16 cellular contexts compared by ENCODE assay signal in the genomic region with DNA sequence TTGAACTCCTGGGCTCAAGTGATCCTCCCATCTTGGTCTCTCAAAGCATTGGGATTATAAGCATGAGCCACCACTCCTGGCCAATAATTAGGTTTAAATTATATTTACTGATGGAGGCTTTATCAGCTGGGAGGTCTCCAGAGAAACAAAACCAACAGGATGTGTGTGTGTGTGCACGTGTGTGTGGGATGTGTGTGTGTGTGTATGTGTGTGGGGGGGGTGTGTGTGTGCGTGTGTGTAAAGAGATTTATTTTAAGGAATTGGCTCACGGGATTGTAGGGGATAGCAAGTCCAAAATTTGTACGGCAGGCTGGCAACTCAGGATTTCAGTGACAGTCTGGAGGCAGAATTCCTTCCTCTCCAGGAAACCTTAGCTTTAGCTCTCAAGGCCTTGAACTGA. TPM values are rescaled to one million over a fixed set of nuclear protein-coding genes. Genes with fewer than 3 reads are reported as not detected.
"Had no signal": no experiment of that assay in that cellular context is flagged by ENCODE, and none has a peak within 500 bp of the region (broad histone marks: within the 10 kb centered on the region; RNA-seq: fewer than 3 reads in every experiment).

No MANE protein-coding gene starts in this region.

- H3K9me3 Mint-ChIP-seq: activated T-helper 2 cell treated with anti-CD3 and anti-CD28 coated beads, Interferon-gamma antibody, Interleukin-2, Interleukin-4, amounts not matched to agents 10 μg/mL and 5 μg/mL and 100 μg/mL, durations not matched to agents 14 hours and 24 hours and 36 hours; mesothelial cell of epicardium; type B pancreatic cell had no signal

- H3K27ac Mint-ChIP-seq: activated naive CD8-positive, alpha-beta T cell; mesothelial cell of epicardium; type B pancreatic cell had no signal

- H3K36me3 ChIP-seq: breast epithelium, right lobe of liver had no signal

- H3K4me2 ChIP-seq: hepatocyte had no signal

- H3K9me3 ChIP-seq: breast epithelium, psoas muscle, right lobe of liver had no signal

- ATAC-seq: psoas muscle, right lobe of liver, SK-N-SH treated with all-trans-retinoic acid at 6 μM for 48 hours had no signal

- H3K27me3 Mint-ChIP-seq: activated naive CD8-positive, alpha-beta T cell had no signal

- H3K4me3 ChIP-seq: breast epithelium, dorsolateral prefrontal cortex, hepatocyte, psoas muscle, right lobe of liver had no signal

- H3K79me2 ChIP-seq: hepatocyte had no signal

- H3K4me3 Mint-ChIP-seq: activated naive CD8-positive, alpha-beta T cell; mesothelial cell of epicardium; type B pancreatic cell had no signal

- DNase-seq: activated CD4-positive, alpha-beta T cell treated with anti-CD3 and anti-CD28 coated beads, Interleukin-2, amount 50 U/mL, for 48 hours; activated CD4-positive, CD25-positive, alpha-beta regulatory T cell; aorta; dorsolateral prefrontal cortex; kidney glomerular epithelial cell; psoas muscle; right lobe of liver; stimulated activated CD4-positive, alpha-beta T cell treated with anti-CD3 and anti-CD28 coated beads, Interleukin-2, amount 100 ng/mL, for 24 hours; stimulated activated naive CD4-positive, alpha-beta T cell treated with Interleukin-2 at 50 U/mL for 16 hours had no signal

- H2AFZ ChIP-seq: hepatocyte had no signal

- H3K27ac ChIP-seq: breast epithelium, dorsolateral prefrontal cortex, hepatocyte, psoas muscle, right lobe of liver had no signal

RNA-seq across cellular contexts. Expression of a gene that starts 4.6 kb away (rescaled TPM):
- total RNA-seq: hepatocyte had no signal

RNA-seq across cellular contexts. Expression of a gene that starts 14.3 kb away (rescaled TPM):
- total RNA-seq: psoas muscle had no signal
